In the genomic region with DNA sequence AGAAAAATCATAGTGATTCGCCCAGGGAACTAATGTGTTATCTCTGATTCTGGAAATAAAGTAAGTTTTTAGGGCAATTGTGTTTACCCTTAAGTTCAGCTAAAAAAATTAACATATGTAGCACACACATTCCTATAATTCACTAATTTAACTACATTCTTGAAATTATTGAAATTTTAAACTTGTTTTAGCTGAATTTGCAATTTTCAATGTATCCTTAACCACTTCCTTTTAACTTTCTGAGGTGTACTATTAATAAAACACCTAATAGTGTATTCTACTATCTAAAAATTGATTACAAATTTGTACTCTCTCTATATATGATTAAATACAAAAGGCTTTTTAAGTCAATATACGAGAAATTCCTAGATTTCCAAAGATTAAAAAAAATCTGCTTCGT, we compare ENCODE assay signal across 18 cellular contexts. TPM values are rescaled to one million over a fixed set of nuclear protein-coding genes. Genes with fewer than 3 reads are reported as not detected.
DNase-seq lines count a peak whose midpoint lies in the region; ATAC-seq and TF ChIP-seq lines count a peak whose summit lies in the region.
"Had no signal": no experiment of that assay in that cellular context is flagged by ENCODE, and none has a peak within 500 bp of the region (broad histone marks: within the 10 kb centered on the region; RNA-seq: fewer than 3 reads in every experiment).

No MANE protein-coding gene starts in this region.

- no peak overlapping the region for H3K27ac ChIP-seq in mesenchymal stem cell (ENCODE audit: low read length, poor library complexity, severe bottlenecking)
- H3K27ac ChIP-seq: pancreas had no signal

- no peak overlapping the region for H2BK120ac ChIP-seq in mesenchymal stem cell (ENCODE audit: low read depth, low read length)

- H3K9me3 ChIP-seq in HAP-1 (no peaks in the 10 kb centered on the region), mesenchymal stem cell (ENCODE audit: control insufficient read depth, low read length) (no peaks in the 10 kb centered on the region)
- H3K9me3 ChIP-seq: gastrocnemius medialis, left lung, pancreas had no signal

- no peaks in the 10 kb centered on the region for H3K27me3 Mint-ChIP-seq in WTC11 (ENCODE audit: low read depth)
- H3K27me3 Mint-ChIP-seq: IgD-negative memory B cell; stimulated activated naive CD8-positive, alpha-beta T cell treated with anti-CD3 and anti-CD28 coated beads, Interleukin-15, Interleukin-2, amounts not matched to agents 100 ng/mL and 50 ng/mL, for 24 hours had no signal

- H3K27me3 ChIP-seq in BJ (ENCODE audit: control insufficient read depth, insufficient read depth, low read length) (no peaks in the 10 kb centered on the region), HAP-1 (ENCODE audit: low read depth) (no peaks in the 10 kb centered on the region), mesenchymal stem cell (ENCODE audit: control insufficient read depth in 1 of 2, insufficient read depth in 1 of 2, low read length in 2 of 2) (no peaks in the 10 kb centered on the region)
- H3K27me3 ChIP-seq: gastrocnemius medialis, left lung, pancreas had no signal

- H3K4me1 ChIP-seq in HAP-1: peaks cover 8% of the 10 kb centered on the region
- peaks cover 3% of the 10 kb centered on the region for H3K4me1 ChIP-seq in mesenchymal stem cell (ENCODE audit: control insufficient read depth, insufficient read depth, low read depth, low read length)

- H3K4me2 ChIP-seq in mesenchymal stem cell (ENCODE audit: low read length, poor library complexity, severe bottlenecking): no peak overlapping the region

- H4K91ac ChIP-seq in mesenchymal stem cell (ENCODE audit: low read length): no peak overlapping the region

- no peak for DNase-seq in BJ (ENCODE audit: low read depth)
- DNase-seq in HAP-1 (ENCODE audit: low spot score in 2 of 2): no peak
- no peak for DNase-seq in WTC11 (ENCODE audit: low spot score)
- DNase-seq in mesenchymal stem cell: no peak
- no peak for DNase-seq in hypothalamus (lab: John Stamatoyannopoulos, UW)
- DNase-seq: activated gamma-delta T cell; cerebellar nuclear complex; gastrocnemius medialis; GOT3; left lung; NCI-H526 treated with DMSO at 0.1 percent for 48 hours; pancreas; stimulated activated CD4-positive, alpha-beta T cell treated with anti-CD3 and anti-CD28 coated beads, Interleukin-2, amount 100 ng/mL, for 24 hours had no signal

- peak overlapping the region; percentile 94 for H3K9ac ChIP-seq in mesenchymal stem cell (ENCODE audit: low read length)

- no peaks in the 10 kb centered on the region for H3K9me3 Mint-ChIP-seq in WTC11

- in situ Hi-C loops in HAP-1 (cut with MboI; ENCODE audit: low sequenced_read_pairs): no loop called here

- 100% methylated on average over 2 of the region's 3 CpGs for WGBS in mesenchymal stem cell

- H3K14ac ChIP-seq in mesenchymal stem cell (ENCODE audit: low read length in 2 of 2): no peak overlapping the region

- no peak overlapping the region for H2AK5ac ChIP-seq in mesenchymal stem cell (ENCODE audit: low read length, severe bottlenecking)

- peaks cover 27% of the 10 kb centered on the region for H3K4me1 Mint-ChIP-seq in WTC11

- no peak overlapping the region for H2AFZ ChIP-seq in mesenchymal stem cell (ENCODE audit: low read depth, low read length)

- no peak overlapping the region for H2BK5ac ChIP-seq in mesenchymal stem cell (ENCODE audit: low read depth, low read length, poor library complexity, severe bottlenecking)

- H3K36me3 Mint-ChIP-seq in WTC11: no peaks in the 10 kb centered on the region
- H3K36me3 Mint-ChIP-seq: IgD-negative memory B cell had no signal

- CTCF ChIA-PET in BJ (lab: Yijun Ruan, JAX): no interaction called here
- CTCF ChIA-PET in WTC11 (lab: Charles Lee): no interaction called here

- H3K4ac ChIP-seq in mesenchymal stem cell (ENCODE audit: low read depth in 1 of 2, low read length in 2 of 2): no peak overlapping the region

- peak overlapping the region; percentile 71 for H3K4me3 ChIP-seq in BJ (ENCODE audit: low read depth, low read length)
- H3K4me3 ChIP-seq in HAP-1: peak overlapping the region; percentile 86
- H3K4me3 ChIP-seq in mesenchymal stem cell (ENCODE audit: insufficient read depth in 1 of 2, low read depth in 1 of 2, low read length in 2 of 2): peak overlapping the region in 1 of 2 experiments; percentile 92

- ATAC-seq in WTC11 (no peak), HG03439 (IDR thresholded peaks at IDR 0.05; ENCODE audit: unreplicated experiment) (no peak), HG02763 (IDR thresholded peaks at IDR 0.05; ENCODE audit: unreplicated experiment) (no peak), HG03521 (IDR thresholded peaks at IDR 0.05; ENCODE audit: unreplicated experiment) (no peak)
- ATAC-seq: gastrocnemius medialis, left lung, pancreas had no signal

- no peak overlapping the region for H3K23ac ChIP-seq in mesenchymal stem cell (ENCODE audit: low read length in 2 of 2)

- H2BK12ac ChIP-seq in mesenchymal stem cell (ENCODE audit: low read length in 2 of 2): no peak overlapping the region

- H3K18ac ChIP-seq in mesenchymal stem cell (ENCODE audit: low read depth in 1 of 2, low read length in 2 of 2): no peak overlapping the region

- no peak overlapping the region for H4K8ac ChIP-seq in mesenchymal stem cell (ENCODE audit: low read length)

- POLR2A ChIA-PET in BJ (lab: Charles Lee): no interaction called here
- POLR2A ChIA-PET in WTC11 (lab: Charles Lee): no interaction called here

- H3K36me3 ChIP-seq in BJ (ENCODE audit: control insufficient read depth, insufficient read depth, low read length) (no peaks in the 10 kb centered on the region), HAP-1 (replicated peaks) (no peaks in the 10 kb centered on the region), mesenchymal stem cell (ENCODE audit: control insufficient read depth in 1 of 2, insufficient read depth in 2 of 2, low read depth in 1 of 2, low read length in 2 of 2) (no peaks in the 10 kb centered on the region)
- H3K36me3 ChIP-seq: gastrocnemius medialis, left lung, pancreas had no signal

- peak overlapping the region; percentile 8; the same call in 1 of the 2 replicates for H3K27ac Mint-ChIP-seq in WTC11

- no peak overlapping the region for H2BK15ac ChIP-seq in mesenchymal stem cell (ENCODE audit: low read depth, poor library complexity, severe bottlenecking)

- TF ChIP-seq CTCF in BJ (IDR thresholded peaks at IDR 0.05; ENCODE audit: insufficient read depth, low read depth, low read length): no peak
- no peak for TF ChIP-seq CTCF in WTC11 (IDR thresholded peaks at IDR 0.05)

- peaks cover 4% of the 10 kb centered on the region for H3K79me1 ChIP-seq in mesenchymal stem cell (replicated peaks; ENCODE audit: low read length, poor library complexity, severe bottlenecking)

- no peak overlapping the region for H3K4me3 Mint-ChIP-seq in WTC11

TF ChIP-seq in WTC11, 78 proteins besides CTCF, POLR2A, EP300 and RAD21:
- TF ChIP-seq TEAD4 (CRISPR knock-in tag; IDR thresholded peaks at IDR 0.05) (no peak), MYBL2 (CRISPR knock-in tag; IDR thresholded peaks at IDR 0.05) (no peak), ZNF138 (CRISPR knock-in tag; conservative IDR thresholded peaks at IDR 0.05) (no peak), ATF1 (CRISPR knock-in tag; IDR thresholded peaks at IDR 0.05) (no peak)
- TF ChIP-seq, protein P1, sequence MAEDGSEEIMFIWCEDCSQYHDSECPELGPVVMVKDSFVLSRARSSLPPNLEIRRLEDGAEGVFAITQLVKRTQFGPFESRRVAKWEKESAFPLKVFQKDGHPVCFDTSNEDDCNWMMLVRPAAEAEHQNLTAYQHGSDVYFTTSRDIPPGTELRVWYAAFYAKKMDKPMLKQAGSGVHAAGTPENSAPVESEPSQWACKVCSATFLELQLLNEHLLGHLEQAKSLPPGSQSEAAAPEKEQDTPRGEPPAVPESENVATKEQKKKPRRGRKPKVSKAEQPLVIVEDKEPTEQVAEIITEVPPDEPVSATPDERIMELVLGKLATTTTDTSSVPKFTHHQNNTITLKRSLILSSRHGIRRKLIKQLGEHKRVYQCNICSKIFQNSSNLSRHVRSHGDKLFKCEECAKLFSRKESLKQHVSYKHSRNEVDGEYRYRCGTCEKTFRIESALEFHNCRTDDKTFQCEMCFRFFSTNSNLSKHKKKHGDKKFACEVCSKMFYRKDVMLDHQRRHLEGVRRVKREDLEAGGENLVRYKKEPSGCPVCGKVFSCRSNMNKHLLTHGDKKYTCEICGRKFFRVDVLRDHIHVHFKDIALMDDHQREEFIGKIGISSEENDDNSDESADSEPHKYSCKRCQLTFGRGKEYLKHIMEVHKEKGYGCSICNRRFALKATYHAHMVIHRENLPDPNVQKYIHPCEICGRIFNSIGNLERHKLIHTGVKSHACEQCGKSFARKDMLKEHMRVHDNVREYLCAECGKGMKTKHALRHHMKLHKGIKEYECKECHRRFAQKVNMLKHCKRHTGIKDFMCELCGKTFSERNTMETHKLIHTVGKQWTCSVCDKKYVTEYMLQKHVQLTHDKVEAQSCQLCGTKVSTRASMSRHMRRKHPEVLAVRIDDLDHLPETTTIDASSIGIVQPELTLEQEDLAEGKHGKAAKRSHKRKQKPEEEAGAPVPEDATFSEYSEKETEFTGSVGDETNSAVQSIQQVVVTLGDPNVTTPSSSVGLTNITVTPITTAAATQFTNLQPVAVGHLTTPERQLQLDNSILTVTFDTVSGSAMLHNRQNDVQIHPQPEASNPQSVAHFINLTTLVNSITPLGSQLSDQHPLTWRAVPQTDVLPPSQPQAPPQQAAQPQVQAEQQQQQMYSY (CRISPR knock-in tag; IDR thresholded peaks at IDR 0.05): no peak

RNA-seq across cellular contexts. Expression of a gene that starts 2.2 kb away (rescaled TPM):
- 3.0 and 5.7 TPM in 2 replicates for polyA plus RNA-seq in BJ (2011; rRNA removed)
- polyA minus RNA-seq in BJ (2011; rRNA and poly(A)+ RNA removed): 10.8 and 13.5 TPM in 2 replicates
- 8.7 to 9.8 TPM (median 9.0 TPM) in 3 replicates for total RNA-seq in WTC11 (2021)
- 5.4 TPM for polyA plus RNA-seq in mesenchymal stem cell (2013, experiment 1 of 2)
- 6.1 TPM for polyA plus RNA-seq in mesenchymal stem cell (2013, experiment 2 of 2)

RNA-seq across cellular contexts. Expression of a gene that starts 2.5 kb away (rescaled TPM):
- 5.4 and 10.3 TPM in 2 replicates for polyA plus RNA-seq in BJ (2011; rRNA removed)
- 11.7 and 16.1 TPM in 2 replicates for polyA minus RNA-seq in BJ (2011; rRNA and poly(A)+ RNA removed)
- total RNA-seq in WTC11 (2021): 6.4 to 6.9 TPM (median 6.6 TPM) in 3 replicates
- 11.2 TPM for polyA plus RNA-seq in mesenchymal stem cell (2013, experiment 1 of 2)
- polyA plus RNA-seq in mesenchymal stem cell (2013, experiment 2 of 2): 12.5 TPM
